In genomic region chr9:133146746-133147411, GRCh38 we compare ENCODE assay signal across 7 cellular contexts. TPM values are rescaled to one million over a fixed set of nuclear protein-coding genes. Genes with fewer than 3 reads are reported as not detected.
DNase-seq lines count a peak whose midpoint lies in the region; ATAC-seq, FAIRE-seq and TF ChIP-seq lines count a peak whose summit lies in the region.

No MANE protein-coding gene starts in this region.

- H3K4ac ChIP-seq in H1 (replicated peaks; ENCODE audit: insufficient read length, low read depth, low read length): no peak overlapping the region

- POLR2A ChIA-PET in RWPE1 (lab: Yijun Ruan, JAX; ENCODE audit: low non-redundant PET) (interaction anchor here (1.0 kb wide), 1 partner anchor 13 kb away, joined by 3 read pairs; no protein-coding TSS in a partner anchor), H1 (lab: Charles Lee; ENCODE audit: partially characterized antibody) (interaction anchor here (0.6 to 3.7 kb wide), 8 partner anchors 10 to 144 kb away, joined by 3 to 13 read pairs (median 6); no protein-coding TSS in a partner anchor)

- H3K27ac ChIP-seq in DOHH2 (ENCODE audit: low read depth, low read length) (no peak overlapping the region), RWPE1 (peak overlapping the region; percentile 94), H1 (ENCODE audit: low read depth, low read length) (no peak overlapping the region), psoas muscle (peak overlapping the region; percentile 77)

- H3K4me1 ChIP-seq in DOHH2 (ENCODE audit: control insufficient read depth, low read length) (peaks cover 54% of the 10 kb centered on the region), H1 (replicated peaks in 1 of 4; ENCODE audit: control insufficient read depth in 3 of 4, insufficient read depth in 4 of 4, low read length in 3 of 4) (peaks cover 0 to 24% (median 13%) of the 10 kb centered on the region in 4 experiments; a peak in 5 of 7 replicates), psoas muscle (peaks cover 39% of the 10 kb centered on the region)

- peaks cover 4% of the 10 kb centered on the region for H3K79me1 ChIP-seq in H1 (ENCODE audit: low read depth, low read length)

- H3K14ac ChIP-seq in H1 (ENCODE audit: insufficient read length): no peak overlapping the region

- H3K79me2 ChIP-seq in DOHH2 (ENCODE audit: control insufficient read depth, low read length): peaks cover 68% of the 10 kb centered on the region
- peaks cover 0 to 3% of the 10 kb centered on the region in 2 experiments; a peak in 1 of 4 replicates for H3K79me2 ChIP-seq in H1 (ENCODE audit: control insufficient read depth in 1 of 2, insufficient read depth in 2 of 2, low read length in 2 of 2)

- H2AK5ac ChIP-seq in H1 (ENCODE audit: low read depth, low read length): no peak overlapping the region

- no peak overlapping the region for H3K56ac ChIP-seq in H1 (replicated peaks; ENCODE audit: insufficient read length, low read depth, low read length)

- H3K27me3 ChIP-seq in DOHH2 (ENCODE audit: control insufficient read depth, low read length): no peaks in the 10 kb centered on the region
- peaks cover 0 to 11% (median 0%) of the 10 kb centered on the region in 4 experiments; a peak in 2 of 7 replicates for H3K27me3 ChIP-seq in H1 (replicated peaks in 1 of 4; ENCODE audit: control insufficient read depth in 3 of 4, extremely low read depth in 1 of 4, insufficient read depth in 3 of 4, low read length in 3 of 4)
- no peaks in the 10 kb centered on the region for H3K27me3 ChIP-seq in psoas muscle (ENCODE audit: insufficient read depth in 3 of 3, low read length in 2 of 3)

- H3F3A ChIP-seq in DOHH2 (ENCODE audit: control insufficient read depth, insufficient read depth): peaks cover 2% of the 10 kb centered on the region; the same call in 1 of the 2 replicates

- peaks cover 32% of the 10 kb centered on the region for H3K36me3 ChIP-seq in DOHH2 (ENCODE audit: control insufficient read depth, low read length)
- no peaks in the 10 kb centered on the region for H3K36me3 ChIP-seq in H1 (ENCODE audit: control insufficient read depth in 2 of 4, insufficient read depth in 4 of 4, low read length in 3 of 4)
- H3K36me3 ChIP-seq in psoas muscle (ENCODE audit: insufficient read depth in 1 of 2, low read depth in 1 of 2): no peaks in the 10 kb centered on the region

- intact Hi-C loops in psoas muscle (cut with DNase I): loop anchor here (1.0 to 2.0 kb wide), 3 partner anchors 34 to 98 kb away; no protein-coding TSS in a partner anchor

- H3K9me2 ChIP-seq in DOHH2 (replicated peaks; ENCODE audit: control insufficient read depth, low read length): no peaks in the 10 kb centered on the region

- H4K8ac ChIP-seq in H1 (ENCODE audit: extremely low read depth, insufficient read depth, low read length): peak overlapping the region; percentile 69; the same call in 1 of the 2 replicates

- no peak for TF ChIP-seq RAD21 in H1 (IDR thresholded peaks at IDR 0.05 in 1 of 2, conservative IDR thresholded peaks at IDR 0.05 in 1 of 2; ENCODE audit: low read depth in 2 of 2, low read length in 2 of 2)

- no peak overlapping the region for H2BK20ac ChIP-seq in H1 (ENCODE audit: low read length)

- no peak for FAIRE-seq in H1 (lab: Jason Lieb, UNC)

- ATAC-seq in psoas muscle: no peak

- no peak overlapping the region for H4K5ac ChIP-seq in H1 (ENCODE audit: insufficient read length, low read depth, low read length)

- H3K9me3 ChIP-seq in DOHH2 (ENCODE audit: control insufficient read depth, insufficient read depth, low read length) (no peaks in the 10 kb centered on the region), H1 (ENCODE audit: insufficient read depth in 2 of 2, low read depth in 1 of 2, low read length in 1 of 2) (no peaks in the 10 kb centered on the region), psoas muscle (no peaks in the 10 kb centered on the region)

- no peak for DNase-seq in RWPE1 (ENCODE audit: low spot score)
- no peak for DNase-seq in H1 (ENCODE audit: low read depth in 1 of 2, low spot score in 2 of 2)
- DNase-seq in psoas muscle: no peak
- DNase-seq in mucosa of gallbladder (ENCODE audit: low spot score): no peak
- no peak for DNase-seq in stimulated activated CD4-positive, alpha-beta T cell treated with anti-CD3 and anti-CD28 coated beads, Interleukin-2, amount 100 ng/mL, for 24 hours
- no peak for DNase-seq in NCI-H1436 (lab: John Stamatoyannopoulos, UW)

- H3K4me2 ChIP-seq in DOHH2 (ENCODE audit: low read length) (peak overlapping the region; percentile 97), H1 (ENCODE audit: insufficient read depth in 1 of 2, low read depth in 2 of 2, low read length in 2 of 2) (no peak overlapping the region)

- no peak overlapping the region for H2AFZ ChIP-seq in H1 (ENCODE audit: low read length)

- H3K18ac ChIP-seq in H1 (ENCODE audit: extremely low read depth, low read length): no peak overlapping the region

- H2BK5ac ChIP-seq in H1 (ENCODE audit: low read depth, low read length): no peak overlapping the region

- peaks cover 12% of the 10 kb centered on the region for H3K23me2 ChIP-seq in H1 (ENCODE audit: low read depth, low read length)

- H3K9ac ChIP-seq in H1 (replicated peaks in 1 of 4; ENCODE audit: extremely low read depth in 1 of 4, low read depth in 3 of 4, low read length in 3 of 4): no peak overlapping the region

- no peak overlapping the region for H3K23ac ChIP-seq in H1 (ENCODE audit: insufficient read length)

- TF ChIP-seq CTCF in DOHH2 (IDR thresholded peaks at IDR 0.05; ENCODE audit: low read depth, low read length, poor library complexity, severe bottlenecking) (no peak), RWPE1 (conservative IDR thresholded peaks at IDR 0.05; ENCODE audit: low read depth) (no peak), H1 (IDR thresholded peaks at IDR 0.05; ENCODE audit: control extremely low read depth in 1 of 3, insufficient read depth in 1 of 3, low read depth in 1 of 3, low read length in 3 of 3) (no peak), psoas muscle (IDR thresholded peaks at IDR 0.05) (no peak)

- TF ChIP-seq POLR2A in H1 (IDR thresholded peaks at IDR 0.05; ENCODE audit: control extremely low read depth in 1 of 2, low read depth in 2 of 2, low read length in 2 of 2): no peak

- H2BK12ac ChIP-seq in H1 (ENCODE audit: low read depth, low read length): 0 out of 2 replicates have a peak overlapping the region, but pooled peaks have one; percentile 9

- no peak overlapping the region for H2BK120ac ChIP-seq in H1 (replicated peaks; ENCODE audit: low read depth, low read length)

- WGBS in H1 (ENCODE audit: extremely low coverage in 1 of 2, insufficient coverage in 1 of 2, insufficient read length in 1 of 2, insufficient replicate concordance in 2 of 2, low coverage in 1 of 2, low lambda C conversion rate in 2 of 2, missing lambda C conversion rate in 1 of 2), 2 experiments: 65% methylated on average over 7 of the region's 7 CpGs; no CpG with 5 or more reads in 1 of the 2 experiments
- 61 to 67% (median 66%) methylated on average over 7 of the region's 7 CpGs for WGBS in psoas muscle, 3 donors

- peaks cover 37% of the 10 kb centered on the region for H4K20me1 ChIP-seq in DOHH2 (ENCODE audit: control insufficient read depth, insufficient read depth, low read depth, low read length)
- peaks cover 12 to 28% of the 10 kb centered on the region in 2 experiments for H4K20me1 ChIP-seq in H1 (replicated peaks in 1 of 2; ENCODE audit: control insufficient read depth in 1 of 2, insufficient read depth in 2 of 2, low read length in 2 of 2)

- H4K91ac ChIP-seq in H1 (replicated peaks; ENCODE audit: insufficient read length, low read length): peak overlapping the region; percentile 8

- no peak for TF ChIP-seq EP300 in H1 (IDR thresholded peaks at IDR 0.05; ENCODE audit: borderline replicate concordance in 1 of 2, low read depth in 2 of 2, low read length in 2 of 2)

- no peak overlapping the region for H2BK15ac ChIP-seq in H1 (ENCODE audit: low read length)

- H3K4me3 ChIP-seq in DOHH2 (ENCODE audit: low read length) (peak overlapping the region; percentile 99; the same call in 1 of the 2 replicates), H1 (ENCODE audit: extremely low read depth in 1 of 4, insufficient read depth in 2 of 4, low read depth in 3 of 4, low read length in 4 of 4) (no peak overlapping the region), psoas muscle (peak overlapping the region; percentile 84)

- CTCF ChIA-PET in RWPE1 (lab: Yijun Ruan, JAX) (interaction anchor here (0.6 to 3.1 kb wide), 24 partner anchors 11 to 331 kb away, joined by 3 to 33 read pairs (median 9); partner anchors contain the start of genes GFI1B and GTF3C5), H1 (lab: Charles Lee; ENCODE audit: partially characterized antibody) (interaction anchor here (0.6 to 11.7 kb wide), 31 partner anchors 9 to 393 kb away, joined by 3 to 337 read pairs (median 5); partner anchors contain the start of genes GTF3C5 and RALGDS)

TF ChIP-seq in H1, 55 proteins besides CTCF, POLR2A, EP300 and RAD21 (continues in another document):
- TF ChIP-seq CHD2 (IDR thresholded peaks at IDR 0.05; ENCODE audit: low read length): no peak
- TF ChIP-seq FOSL1 (IDR thresholded peaks at IDR 0.05; ENCODE audit: insufficient read depth, low read depth, low read length): no peak
- no peak for TF ChIP-seq SIRT6 (IDR thresholded peaks at IDR 0.05; ENCODE audit: low read length)
- no peak for TF ChIP-seq CBX8 (IDR thresholded peaks at IDR 0.05; ENCODE audit: borderline replicate concordance, low read depth, low read length)

RNA-seq across cellular contexts. Expression of gene GBGT1, which starts 16.8 kb away (rescaled TPM):
- total RNA-seq in H1 (2021; fragmentation: NEBNext Ultra II Directional; extraction: Animal tissue kit (Norgen Biotek cat#: 25700)): 9.7 and 10.0 TPM in 2 replicates
- polyA plus RNA-seq in H1 (2011; rRNA removed) (7.1 and 10.1 TPM in 2 replicates), psoas muscle (1 to 10 TPM; 1.6 to 2.9 (median 2.7) TPM)
- 7.0 TPM for polyA plus RNA-seq in H1 (2011; cell fraction: cytosol; rRNA removed)
- polyA plus RNA-seq in H1 (2011; cell fraction: nucleus; rRNA removed): 15.2 TPM
- polyA plus RNA-seq in H1 (2012, experiment 1 of 2): 6.5 to 7.7 TPM (median 6.9 TPM) in 4 replicates
- 6.9 TPM for polyA plus RNA-seq in H1 (2012, experiment 2 of 2)
- 8.6 TPM for polyA plus RNA-seq in H1 (2013, experiment 1 of 2)
- 9.1 TPM for polyA plus RNA-seq in H1 (2013, experiment 2 of 2)
- polyA minus RNA-seq in H1 (2011; rRNA and poly(A)+ RNA removed): 11.3 and 17.4 TPM in 2 replicates
- 10.6 TPM for polyA minus RNA-seq in H1 (2011; cell fraction: cytosol; rRNA and poly(A)+ RNA removed)
- polyA minus RNA-seq in H1 (2011; cell fraction: nucleus; rRNA and poly(A)+ RNA removed): 21.7 TPM
- total RNA-seq in psoas muscle (1 to 10 TPM; 2.0 to 4.4 (median 3.3) TPM), mucosa of gallbladder (26.5 TPM)

RNA-seq across cellular contexts. Expression of gene RALGDS, which starts 25.8 kb away (rescaled TPM):
- total RNA-seq in H1 (2021; fragmentation: NEBNext Ultra II Directional; extraction: Animal tissue kit (Norgen Biotek cat#: 25700)): 11.2 and 14.5 TPM in 2 replicates
- polyA plus RNA-seq in H1 (2011; rRNA removed) (25.5 and 29.3 TPM in 2 replicates), psoas muscle (10 to 100 TPM; 12.3 to 21.1 (median 17.2) TPM)
- polyA plus RNA-seq in H1 (2011; cell fraction: cytosol; rRNA removed): 25.4 TPM
- polyA plus RNA-seq in H1 (2011; cell fraction: nucleus; rRNA removed): 97.4 TPM
- polyA plus RNA-seq in H1 (2012, experiment 1 of 2): 10.5 to 21.5 TPM (median 17.2 TPM) in 4 replicates
- 11.7 TPM for polyA plus RNA-seq in H1 (2012, experiment 2 of 2)
- 11.4 TPM for polyA plus RNA-seq in H1 (2013, experiment 1 of 2)
- 9.4 TPM for polyA plus RNA-seq in H1 (2013, experiment 2 of 2)
- polyA minus RNA-seq in H1 (2011; rRNA and poly(A)+ RNA removed): 12.6 and 14.4 TPM in 2 replicates
- polyA minus RNA-seq in H1 (2011; cell fraction: cytosol; rRNA and poly(A)+ RNA removed): 11.3 TPM
- polyA minus RNA-seq in H1 (2011; cell fraction: nucleus; rRNA and poly(A)+ RNA removed): 19.7 TPM
- total RNA-seq in psoas muscle (10 to 100 TPM; 13.3 to 64.6 (median 21.4) TPM), mucosa of gallbladder (50.7 TPM)

Comparison
In these comparisons a context has a peak if more than half of its experiments do, and no peak if none do; other contexts are left out.
1. H3K27ac ChIP-seq: peak in RWPE1 (single experiment) and psoas muscle (single experiment); none in DOHH2 (single experiment) and H1 (single experiment).
2. H3K4me3 ChIP-seq: peak in DOHH2 (single experiment) and psoas muscle (single experiment); none in H1 (0 of 4).